In genomic region chr17:4625181-4625601, GRCh38 we compare ENCODE assay signal across 15 cellular contexts. TPM values are rescaled to one million over a fixed set of nuclear protein-coding genes. Genes with fewer than 3 reads are reported as not detected.
DNase-seq lines count a peak whose midpoint lies in the region; ATAC-seq and TF ChIP-seq lines count a peak whose summit lies in the region.
"Had no signal": no experiment of that assay in that cellular context is flagged by ENCODE, and none has a peak within 500 bp of the region (broad histone marks: within the 10 kb centered on the region; RNA-seq: fewer than 3 reads in every experiment).

No MANE protein-coding gene starts in this region.

- intact Hi-C loops in breast epithelium (cut with DNase I; ENCODE audit: low total_unique reads): no loop called here

- H3K4me3 ChIP-seq in Loucy (ENCODE audit: low read length, poor library complexity, severe bottlenecking) (no peak overlapping the region), breast epithelium (no peak overlapping the region)
- H3K4me3 ChIP-seq: lung had no signal

- no peak for TF ChIP-seq POLR2A in breast epithelium (IDR thresholded peaks at IDR 0.05)

- H3K27me3 ChIP-seq in Loucy (ENCODE audit: insufficient read depth, low read length, poor library complexity, severe bottlenecking) (no peaks in the 10 kb centered on the region), breast epithelium (no peaks in the 10 kb centered on the region)

- H3K27ac ChIP-seq in breast epithelium: no peak overlapping the region
- H3K27ac ChIP-seq: neutrophil had no signal

- no peak for ATAC-seq in HG02678 (IDR thresholded peaks at IDR 0.05; ENCODE audit: unreplicated experiment)
- no peak for ATAC-seq in GM21825 (IDR thresholded peaks at IDR 0.05; ENCODE audit: unreplicated experiment)

- TF ChIP-seq CTCF in Loucy (conservative IDR thresholded peaks at IDR 0.05; ENCODE audit: low read length): no peak
- TF ChIP-seq CTCF in breast epithelium (IDR thresholded peaks at IDR 0.05): no peak

- no peaks in the 10 kb centered on the region for H3K36me3 ChIP-seq in Loucy (ENCODE audit: insufficient read depth, low read length)
- no peaks in the 10 kb centered on the region for H3K36me3 ChIP-seq in breast epithelium
- H3K36me3 ChIP-seq: neutrophil had no signal

- no peaks in the 10 kb centered on the region for H4K20me1 ChIP-seq in Loucy (ENCODE audit: insufficient read depth, low read length, poor library complexity, severe bottlenecking)

- H3K9me2 ChIP-seq in Loucy (replicated peaks; ENCODE audit: low read depth, low read length): no peaks in the 10 kb centered on the region

- H3K4me1 ChIP-seq in Loucy (ENCODE audit: insufficient read depth, low read length, poor library complexity, severe bottlenecking) (no peaks in the 10 kb centered on the region), breast epithelium (no peaks in the 10 kb centered on the region)

- H3K9me3 ChIP-seq in Loucy (ENCODE audit: insufficient read depth, low read depth, low read length) (no peaks in the 10 kb centered on the region), breast epithelium (peaks cover 4% of the 10 kb centered on the region in 2 donors)
- H3K9me3 ChIP-seq: neutrophil had no signal

- no peaks in the 10 kb centered on the region for H3K79me2 ChIP-seq in Loucy (ENCODE audit: insufficient read depth, low read length)

- peak overlapping the region; percentile 6; the same call in 1 of the 2 replicates for H2AFZ ChIP-seq in Loucy (ENCODE audit: low read length)

- H3K4me2 ChIP-seq in Loucy (ENCODE audit: low read depth, low read length, poor library complexity, severe bottlenecking): no peak overlapping the region

- DNase-seq in AG20443 (ENCODE audit: low spot score) (peak; percentile 18), fibroblast of gingiva (ENCODE audit: low read depth) (peak; percentile 16), myocyte (ENCODE audit: low read depth) (peak; percentile 59), breast epithelium (ENCODE audit: low spot score in 2 of 2) (no peak), kidney tubule cell (ENCODE audit: low spot score) (no peak)
- DNase-seq: activated CD4-positive, alpha-beta T cell treated with anti-CD3 and anti-CD28 coated beads for 1 hour; activated naive CD4-positive, alpha-beta T cell treated with anti-CD3 and anti-CD28 coated beads, Interleukin-2, amount 50 U/mL, for 16 hours; stimulated activated CD4-positive, alpha-beta T cell treated with anti-CD3 and anti-CD28 coated beads, Interleukin-12 subunit alpha, Interleukin-12 subunit beta, amount 100 ng/mL, for 4 hours had no signal

- H3F3A ChIP-seq in Loucy (ENCODE audit: low read depth): no peaks in the 10 kb centered on the region

- H3K9ac ChIP-seq in Loucy (ENCODE audit: low read depth, low read length, poor library complexity, severe bottlenecking): no peak overlapping the region

RNA-seq across cellular contexts. Expression of gene ALOX15, which starts 16.3 kb away (rescaled TPM):
- total RNA-seq in myocyte: not detected in 2 replicates
- not detected for polyA plus RNA-seq in myocyte (2012)
- 10 to 100 TPM in 1 of 3 donors, under 1 TPM in 1, not detected in 1; 0.98 to 47.9 TPM for total RNA-seq in breast epithelium
- total RNA-seq: epithelial cell of proximal tubule, RPMI7951 had no signal

RNA-seq across cellular contexts. Expression of gene SMTNL2, which starts 40.9 kb away (rescaled TPM):
- total RNA-seq in myocyte (0.08 and 0.10 TPM in 2 replicates), breast epithelium (1 to 10 TPM in 1 of 3 donors, under 1 TPM in 2; 0.16 to 1.8 (median 0.98) TPM)
- not detected for polyA plus RNA-seq in myocyte (2012)
- total RNA-seq: RPMI7951 had no signal

Comparison
In these comparisons a context has a peak if more than half of its experiments do, and no peak if none do; other contexts are left out.
1. DNase-seq: peak in AG20443 (single experiment), fibroblast of gingiva (single experiment) and myocyte (single experiment); none in breast epithelium (0 of 2) and kidney tubule cell (single experiment).